ENCODE assay signal across 19 cellular contexts in genomic region chr4:25238052-25238451, GRCh38.
"Had no signal": no experiment of that assay in that cellular context is flagged by ENCODE, and none has a peak within 500 bp of the region (broad histone marks: within the 10 kb centered on the region; RNA-seq: fewer than 3 reads in every experiment).

No MANE protein-coding gene starts in this region.

- H3K4me3 Mint-ChIP-seq: activated CD8-positive, alpha-beta memory T cell treated with anti-CD3 and anti-CD28 coated beads, Interleukin-2, amount 10 ng/mL, durations not matched to agents 7 days and 5 days; endodermal cell; mesothelial cell of epicardium; nephron progenitor cell; T-cell had no signal

- H3K27ac Mint-ChIP-seq: activated CD8-positive, alpha-beta memory T cell treated with anti-CD3 and anti-CD28 coated beads, Interleukin-2, amount 10 ng/mL, durations not matched to agents 7 days and 5 days; brain; endodermal cell; mesothelial cell of epicardium; nephron progenitor cell; T-cell had no signal

- ATAC-seq: activated CD4-positive, CD25-positive, alpha-beta regulatory T cell treated with anti-CD3 and anti-CD28 coated beads, Interleukin-2, amount 50 U/mL, for 24 hours; activated CD8-positive, alpha-beta memory T cell treated with anti-CD3 and anti-CD28 coated beads, Interleukin-2, amount 10 ng/mL, durations not matched to agents 7 days and 5 days; left lung; SK-N-SH treated with all-trans-retinoic acid at 6 μM for 48 hours; T-cell had no signal

- H3K4me3 ChIP-seq: colonic mucosa, left lung, tibial nerve had no signal

- DNase-seq: activated CD4-positive, alpha-beta T cell treated with anti-CD3 and anti-CD28 coated beads, Interleukin-2, amount 50 U/mL, for 48 hours; activated CD8-positive, alpha-beta memory T cell treated with anti-CD3 and anti-CD28 coated beads, Interleukin-2, amount 10 ng/mL, durations not matched to agents 7 days and 5 days; activated effector memory CD4-positive, alpha-beta T cell treated with Interleukin-2 at 50 U/mL for 16 hours; anterior cingulate cortex; caudate nucleus; colonic mucosa; endodermal cell; left lung; nephron progenitor cell; nucleus accumbens; posterior cingulate gyrus; retina; stimulated activated naive CD4-positive, alpha-beta T cell; T-cell had no signal

- H3K27me3 Mint-ChIP-seq: activated CD8-positive, alpha-beta memory T cell treated with anti-CD3 and anti-CD28 coated beads, Interleukin-2, amount 10 ng/mL, durations not matched to agents 7 days and 5 days; brain; T-cell had no signal

- H3K9me3 Mint-ChIP-seq: T-cell had no signal
